Comparison of ENCODE assay signal across 8 cellular contexts in genomic region chr2:126658910-126659613, GRCh38. TPM values are rescaled to one million over a fixed set of nuclear protein-coding genes. Genes with fewer than 3 reads are reported as not detected.
A peak's percentile ranks its signal among the peaks of the same experiment; 100 is the strongest.
DNase-seq lines count a peak whose midpoint lies in the region; ATAC-seq and TF ChIP-seq lines count a peak whose summit lies in the region.

No MANE protein-coding gene starts in this region.

- no peaks in the 10 kb centered on the region for H3K9me3 ChIP-seq in sigmoid colon

- H3K4me1 ChIP-seq in sigmoid colon, result peaks cover 0 to 84% (median 80%) of the 10 kb centered on the region in 4 donors

- TF ChIP-seq POLR2A in sigmoid colon (IDR thresholded peaks at IDR 0.05), result no peak

- WGBS in sigmoid colon, 2 donors, result 33 to 51% methylated on average over 11 of the region's 11 CpGs

- H3K36me3 ChIP-seq in sigmoid colon, result no peaks in the 10 kb centered on the region

- TF ChIP-seq EP300 in sigmoid colon (IDR thresholded peaks at IDR 0.05), result peak in 1 of 4 donors; percentile 63

- ATAC-seq in GM19463 (IDR thresholded peaks at IDR 0.05; ENCODE audit: unreplicated experiment), result peak; percentile 40
- peak; percentile 35 for ATAC-seq in HG03520 (IDR thresholded peaks at IDR 0.05; ENCODE audit: unreplicated experiment)

- H3K27ac ChIP-seq in sigmoid colon, result peak overlapping the region; percentile 94 to 99 (median 99)

- no peak overlapping the region for H3K4me3 ChIP-seq in sigmoid colon

- intact Hi-C loops in sigmoid colon (cut with DNase I), result loop anchor here (10.0 kb wide), 2 partner anchors 46 to 726 kb away; partner anchors contain the start of gene MAP3K2

- TF ChIP-seq CTCF in sigmoid colon (IDR thresholded peaks at IDR 0.05), result no peak

- DNase-seq in CD1c-positive myeloid dendritic cell (ENCODE audit: extremely low spot score), result peak; percentile 61
- peak in 2 of 3 experiments; percentile 30 to 34 for DNase-seq in activated CD8-positive, alpha-beta memory T cell treated with anti-CD3 and anti-CD28 coated beads for 48 hours (ENCODE audit: low read depth in 2 of 3, low spot score in 2 of 3)
- DNase-seq in foreskin melanocyte, result peak; percentile 98
- DNase-seq in sigmoid colon, result peak; percentile 89
- DNase-seq in midbrain (lab: John Stamatoyannopoulos, UW), result no peak
- DNase-seq in NCI-H2107 (lab: John Stamatoyannopoulos, UW), result no peak

- no peaks in the 10 kb centered on the region for H3K27me3 ChIP-seq in sigmoid colon

RNA-seq across cellular contexts. Expression of gene GYPC, which starts 3.1 kb away (rescaled TPM):
- 100 to 1,000 TPM in 3 of 4 donors, 10 to 100 TPM in 1; 93.5 to 123 (median 113) TPM for total RNA-seq in sigmoid colon
- 10 to 100 TPM; 18.0 to 93.7 (median 66.8) TPM for polyA plus RNA-seq in sigmoid colon

Comparison
In these comparisons a context has a peak if more than half of its experiments do, and no peak if none do; other contexts are left out.
1. DNase-seq: peak in CD1c-positive myeloid dendritic cell (single experiment), activated CD8-positive, alpha-beta memory T cell treated with anti-CD3 and anti-CD28 coated beads for 48 hours (2 of 3), foreskin melanocyte (single experiment) and sigmoid colon (single experiment); none in midbrain (single experiment) and NCI-H2107 (single experiment).